Comparison of ENCODE assay signal across 25 cellular contexts in genomic region chr6:139494376-139495025, GRCh38.
DNase-seq lines count a peak whose midpoint lies in the region; ATAC-seq, FAIRE-seq and TF ChIP-seq lines count a peak whose summit lies in the region.
"Had no signal": no experiment of that assay in that cellular context is flagged by ENCODE, and none has a peak within 500 bp of the region (broad histone marks: within the 10 kb centered on the region; RNA-seq: fewer than 3 reads in every experiment).

No MANE protein-coding gene starts in this region.

- no peak for TF ChIP-seq EP300 in K562 (IDR thresholded peaks at IDR 0.05; ENCODE audit: low read length)

- POLR2A ChIA-PET in K562 (lab: Yijun Ruan, JAX): interaction anchor here (1.1 kb wide), 1 partner anchor 120 kb away, joined by 3 read pairs; the partner anchor contains the start of gene CITED2

- peaks cover 19 to 23% of the 10 kb centered on the region in 2 experiments for H3K4me1 ChIP-seq in K562 (replicated peaks in 1 of 2; ENCODE audit: control insufficient read depth in 2 of 2, insufficient read depth in 2 of 2, low read length in 2 of 2)
- no peaks in the 10 kb centered on the region for H3K4me1 ChIP-seq in psoas muscle
- peaks cover 0 to 12% (median 0%) of the 10 kb centered on the region in 6 donors for H3K4me1 ChIP-seq in spleen
- H3K4me1 ChIP-seq: A549, BE2C, HAP-1 had no signal

- no peak overlapping the region for H3K4me2 ChIP-seq in K562 (ENCODE audit: insufficient read depth, low read length)
- H3K4me2 ChIP-seq: A549; BLaER1 treated with 17β-estradiol and CSF1 and Interleukin-3, amounts not matched to agents 10 nM and 100 nM had no signal

- H3K36me3 ChIP-seq in K562 (ENCODE audit: control insufficient read depth, insufficient read depth, low read length) (no peaks in the 10 kb centered on the region), psoas muscle (ENCODE audit: insufficient read depth in 1 of 2, low read depth in 1 of 2) (no peaks in the 10 kb centered on the region), spleen (no peaks in the 10 kb centered on the region)
- H3K36me3 ChIP-seq: BE2C; BLaER1 treated with 17β-estradiol and CSF1 and Interleukin-3, amounts not matched to agents 10 nM and 100 nM; HAP-1 had no signal

- no peak for TF ChIP-seq RAD21 in K562 (CRISPR knock-in tag; conservative IDR thresholded peaks at IDR 0.05 in 1 of 2, IDR thresholded peaks at IDR 0.05 in 1 of 2)

- FAIRE-seq in K562 (lab: Jason Lieb, UNC): no peak
- FAIRE-seq: A549, GM12891, GM18507, GM19239, H54 had no signal

- no peak for TF ChIP-seq CTCF in K562 (IDR thresholded peaks at IDR 0.05 in 2 of 3, conservative IDR thresholded peaks at IDR 0.05 in 1 of 3; ENCODE audit: insufficient read depth in 2 of 3, low read depth in 1 of 3, low read length in 3 of 3)
- TF ChIP-seq CTCF in psoas muscle (IDR thresholded peaks at IDR 0.05): no peak
- no peak for TF ChIP-seq CTCF in spleen (IDR thresholded peaks at IDR 0.05 in 8 of 11, conservative IDR thresholded peaks at IDR 0.05 in 3 of 11)

- H4K20me1 ChIP-seq in K562 (replicated peaks; ENCODE audit: control insufficient read depth, insufficient read depth, low read length): no peaks in the 10 kb centered on the region
- H4K20me1 ChIP-seq: BLaER1 treated with 17β-estradiol and CSF1 and Interleukin-3, amounts not matched to agents 10 nM and 100 nM had no signal

- H3K79me2 ChIP-seq in K562 (ENCODE audit: control insufficient read depth, insufficient read depth, low read length): no peaks in the 10 kb centered on the region

- peak; percentile 53 for DNase-seq in Caki2 (ENCODE audit: low read depth)
- DNase-seq in K562 (ENCODE audit: extremely low read depth in 1 of 4, low spot score in 3 of 4): no peak
- DNase-seq in left kidney (ENCODE audit: low read depth, low spot score): peak; percentile 26
- DNase-seq in psoas muscle: no peak
- no peak for DNase-seq in spleen
- DNase-seq: 8988T; ACHN; AML-193; BE2C; Calu3; CD4-positive, alpha-beta T cell; CD8-positive, alpha-beta memory T cell; DMS53; DMS79 treated with DMSO at 0.1 percent for 48 hours; GF-D8; GM23248; HFFc6 had no signal

- WGBS in K562 (ENCODE audit: insufficient coverage, low coverage, missing lambda C conversion rate): 81% methylated on average over 10 of the region's 10 CpGs
- 90 to 93% (median 90%) methylated on average over 10 of the region's 10 CpGs for WGBS in psoas muscle, 3 donors
- WGBS in spleen, 5 donors: 91 to 96% (median 92%) methylated on average over 10 of the region's 10 CpGs

- no peak overlapping the region for H3K27ac ChIP-seq in K562 (ENCODE audit: extremely low read depth, low read depth, low read length)
- H3K27ac ChIP-seq in psoas muscle: no peak overlapping the region
- H3K27ac ChIP-seq in spleen: no peak overlapping the region
- H3K27ac ChIP-seq: A549; BLaER1 treated with 17β-estradiol and CSF1 and Interleukin-3, amounts not matched to agents 10 nM and 100 nM; GM23248 had no signal

- H3K9me3 ChIP-seq in K562 (replicated peaks; ENCODE audit: control insufficient read depth, insufficient read depth, low read depth, low read length): no peaks in the 10 kb centered on the region
- no peaks in the 10 kb centered on the region for H3K9me3 ChIP-seq in psoas muscle
- H3K9me3 ChIP-seq in spleen: no peaks in the 10 kb centered on the region
- H3K9me3 ChIP-seq: A549, BE2C, HAP-1 had no signal

- in situ Hi-C loops in Caki2 (cut with HindIII; ENCODE audit: low pct_unique_long_range_greater_than_20kb, low sequenced_read_pairs): no loop called here
- in situ Hi-C loops in K562 (cut with MboI): no loop called here

- H3K9me1 ChIP-seq in K562 (ENCODE audit: control insufficient read depth, insufficient read depth, low read length): no peaks in the 10 kb centered on the region

- ATAC-seq in K562: no peak
- no peak for ATAC-seq in GM18868 (IDR thresholded peaks at IDR 0.05; ENCODE audit: unreplicated experiment)
- ATAC-seq in psoas muscle: no peak
- ATAC-seq: A549 had no signal

- H3K27me3 ChIP-seq in K562 (ENCODE audit: control insufficient read depth in 2 of 2, insufficient read depth in 2 of 2, low read length in 2 of 2) (no peaks in the 10 kb centered on the region), psoas muscle (ENCODE audit: insufficient read depth in 3 of 3, low read length in 2 of 3) (no peaks in the 10 kb centered on the region), spleen (replicated peaks in 1 of 7) (no peaks in the 10 kb centered on the region)
- H3K27me3 ChIP-seq: BE2C; BLaER1 treated with 17β-estradiol and CSF1 and Interleukin-3, amounts not matched to agents 10 nM and 100 nM had no signal

- H3K4me3 ChIP-seq in K562: no peak overlapping the region
- no peak overlapping the region for H3K4me3 ChIP-seq in psoas muscle
- H3K4me3 ChIP-seq in spleen: no peak overlapping the region
- H3K4me3 ChIP-seq: A549; BLaER1 treated with 17β-estradiol and CSF1 and Interleukin-3, amounts not matched to agents 10 nM and 100 nM; GM23248; HAP-1 had no signal

- no TSS peak for BruUV-seq in K562 (replicated peaks; lab: Mats Ljungman, UMichigan)

- TF ChIP-seq POLR2A in K562 (conservative IDR thresholded peaks at IDR 0.05) (no peak), spleen (IDR thresholded peaks at IDR 0.05) (no peak)

- intact Hi-C loops in K562 (cut with micrococcal nuclease) (loop anchor here (5.0 kb wide), 1 partner anchor 47 kb away; no protein-coding TSS in a partner anchor), psoas muscle (cut with DNase I) (no loop called here), spleen (cut with DNase I; ENCODE audit: low total_unique reads) (no loop called here)

- CTCF ChIA-PET in K562 (lab: Yijun Ruan, JAX; ENCODE audit: low intra/inter-chr PET ratio): no interaction called here

- H3K9ac ChIP-seq in K562 (ENCODE audit: insufficient read depth in 1 of 2, low read depth in 2 of 2, low read length in 2 of 2): no peak overlapping the region
- H3K9ac ChIP-seq: BLaER1 treated with 17β-estradiol and CSF1 and Interleukin-3, amounts not matched to agents 10 nM and 100 nM; GM23248 had no signal

- no peak overlapping the region for H2AFZ ChIP-seq in K562 (ENCODE audit: low read depth, low read length)
- H2AFZ ChIP-seq: GM23248 had no signal

TF ChIP-seq in K562, 482 proteins besides CTCF, POLR2A, EP300 and RAD21:
- TF ChIP-seq ASH1L (IDR thresholded peaks at IDR 0.05; ENCODE audit: borderline replicate concordance, low read depth, partially characterized antibody) (no peak), ZNF444 (CRISPR knock-in tag; IDR thresholded peaks at IDR 0.05) (no peak), ZFP36 (IDR thresholded peaks at IDR 0.05; ENCODE audit: low read depth, low read length, partially characterized antibody) (no peak), ZNF280B (CRISPR knock-in tag; IDR thresholded peaks at IDR 0.05) (no peak), ELF2 (CRISPR knock-in tag; IDR thresholded peaks at IDR 0.05) (no peak), NR2C2 (CRISPR knock-in tag; IDR thresholded peaks at IDR 0.05) (no peak), NR2C2 (tag; IDR thresholded peaks at IDR 0.05) (no peak), NFATC3 (IDR thresholded peaks at IDR 0.05) (no peak), KLF13 (tag; IDR thresholded peaks at IDR 0.05; ENCODE audit: borderline replicate concordance, low read depth) (no peak), ZBTB8A (IDR thresholded peaks at IDR 0.05; ENCODE audit: partially characterized antibody) (no peak), ZNF316 (IDR thresholded peaks at IDR 0.05) (peak; percentile 67), ZKSCAN3 (CRISPR knock-in tag; IDR thresholded peaks at IDR 0.05) (no peak), EHMT2 (IDR thresholded peaks at IDR 0.05) (no peak), GMEB1 (CRISPR knock-in tag; IDR thresholded peaks at IDR 0.05) (no peak), C11orf30 (IDR thresholded peaks at IDR 0.05; ENCODE audit: low read depth) (peak; percentile 46; the same call in 1 of the 2 replicates), ELF4 (CRISPR knock-in tag; IDR thresholded peaks at IDR 0.05) (no peak), ZNF445 (CRISPR knock-in tag; IDR thresholded peaks at IDR 0.05; ENCODE audit: low read depth) (no peak), CTBP1 (IDR thresholded peaks at IDR 0.05; ENCODE audit: borderline replicate concordance) (no peak), DNMT1 (IDR thresholded peaks at IDR 0.05) (no peak)
TF ChIP-seq in K562: peak in this region for 2.

Comparison
In these comparisons a context has a peak if more than half of its experiments do, and no peak if none do; other contexts are left out.
1. DNase-seq: peak in Caki2 (single experiment) and left kidney (single experiment); none in K562 (0 of 4), psoas muscle (0 of 2) and spleen (single experiment).